In genomic region chr2:46811379-46812310, GRCh38 we compare ENCODE assay signal across 1 cellular context.
TF ChIP-seq lines count a peak whose summit lies in the region.

No MANE protein-coding gene starts in this region.

TF ChIP-seq in GM23338, 12 proteins besides CTCF, POLR2A, EP300 and RAD21 (continued from another document):
- TF ChIP-seq, protein P1, sequence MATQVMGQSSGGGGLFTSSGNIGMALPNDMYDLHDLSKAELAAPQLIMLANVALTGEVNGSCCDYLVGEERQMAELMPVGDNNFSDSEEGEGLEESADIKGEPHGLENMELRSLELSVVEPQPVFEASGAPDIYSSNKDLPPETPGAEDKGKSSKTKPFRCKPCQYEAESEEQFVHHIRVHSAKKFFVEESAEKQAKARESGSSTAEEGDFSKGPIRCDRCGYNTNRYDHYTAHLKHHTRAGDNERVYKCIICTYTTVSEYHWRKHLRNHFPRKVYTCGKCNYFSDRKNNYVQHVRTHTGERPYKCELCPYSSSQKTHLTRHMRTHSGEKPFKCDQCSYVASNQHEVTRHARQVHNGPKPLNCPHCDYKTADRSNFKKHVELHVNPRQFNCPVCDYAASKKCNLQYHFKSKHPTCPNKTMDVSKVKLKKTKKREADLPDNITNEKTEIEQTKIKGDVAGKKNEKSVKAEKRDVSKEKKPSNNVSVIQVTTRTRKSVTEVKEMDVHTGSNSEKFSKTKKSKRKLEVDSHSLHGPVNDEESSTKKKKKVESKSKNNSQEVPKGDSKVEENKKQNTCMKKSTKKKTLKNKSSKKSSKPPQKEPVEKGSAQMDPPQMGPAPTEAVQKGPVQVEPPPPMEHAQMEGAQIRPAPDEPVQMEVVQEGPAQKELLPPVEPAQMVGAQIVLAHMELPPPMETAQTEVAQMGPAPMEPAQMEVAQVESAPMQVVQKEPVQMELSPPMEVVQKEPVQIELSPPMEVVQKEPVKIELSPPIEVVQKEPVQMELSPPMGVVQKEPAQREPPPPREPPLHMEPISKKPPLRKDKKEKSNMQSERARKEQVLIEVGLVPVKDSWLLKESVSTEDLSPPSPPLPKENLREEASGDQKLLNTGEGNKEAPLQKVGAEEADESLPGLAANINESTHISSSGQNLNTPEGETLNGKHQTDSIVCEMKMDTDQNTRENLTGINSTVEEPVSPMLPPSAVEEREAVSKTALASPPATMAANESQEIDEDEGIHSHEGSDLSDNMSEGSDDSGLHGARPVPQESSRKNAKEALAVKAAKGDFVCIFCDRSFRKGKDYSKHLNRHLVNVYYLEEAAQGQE (IDR thresholded peaks at IDR 0.05; ENCODE audit: unreplicated experiment), result no peak
- no peak for TF ChIP-seq EZH2phosphoT487 (IDR thresholded peaks at IDR 0.05; ENCODE audit: unreplicated experiment)
- TF ChIP-seq STAT1 (IDR thresholded peaks at IDR 0.05; ENCODE audit: unreplicated experiment), result no peak
- no peak for TF ChIP-seq ETS1 (IDR thresholded peaks at IDR 0.05)
- TF ChIP-seq EZH2 (IDR thresholded peaks at IDR 0.05; ENCODE audit: low read depth, unreplicated experiment), result no peak
- no peak for TF ChIP-seq POLR2AphosphoS5 (IDR thresholded peaks at IDR 0.05; ENCODE audit: low read depth)
- no peak for TF ChIP-seq ZNF331 (CRISPR knock-in tag; IDR thresholded peaks at IDR 0.05; ENCODE audit: low read depth)
